ENCODE assay signal across 1 cellular context in the genomic region with DNA sequence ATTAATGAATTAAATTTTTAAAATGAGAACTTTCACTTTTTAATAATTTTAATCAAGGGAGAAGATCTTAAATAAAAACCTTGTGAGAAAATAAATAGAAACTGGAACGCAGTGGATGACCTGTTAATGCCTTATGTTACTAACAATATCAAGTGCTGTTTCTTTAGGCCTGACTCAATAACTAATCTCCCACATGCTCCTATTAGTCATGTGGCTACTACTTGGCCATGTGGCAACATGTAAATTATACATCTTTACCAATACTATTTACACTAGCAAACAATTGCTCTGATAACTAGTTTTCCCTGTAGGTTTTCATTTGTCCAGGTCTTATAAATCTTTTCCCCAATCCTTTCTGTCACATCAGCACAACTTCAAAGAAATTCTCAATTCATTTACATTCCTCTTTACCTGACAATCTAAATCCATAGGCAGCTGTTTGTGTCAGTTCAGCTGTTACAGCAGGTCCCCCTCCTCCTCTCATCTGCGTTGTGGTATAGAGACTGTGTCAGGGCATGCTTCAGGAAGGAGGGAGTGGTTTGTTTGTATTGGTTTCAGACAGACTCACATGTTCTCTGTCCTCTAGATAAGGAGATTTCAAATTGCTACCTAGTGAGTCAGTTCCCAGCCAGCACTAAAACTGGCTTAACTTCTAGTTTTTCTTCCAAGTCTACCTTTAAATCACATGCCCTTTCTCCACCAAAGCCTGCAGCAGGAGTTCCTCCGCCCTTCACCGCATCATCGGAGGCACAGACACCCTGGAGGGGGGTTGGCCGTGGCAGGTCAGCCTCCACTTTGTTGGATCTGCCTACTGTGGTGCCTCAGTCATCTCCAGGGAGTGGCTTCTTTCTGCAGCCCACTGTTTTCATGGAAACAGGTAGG.
TF ChIP-seq lines count a peak whose summit lies in the region.

No MANE protein-coding gene starts in this region.

TF ChIP-seq in GM23338, 12 proteins besides CTCF, POLR2A, EP300 and RAD21 (continued from another document):
- TF ChIP-seq EZH2 (IDR thresholded peaks at IDR 0.05; ENCODE audit: low read depth, unreplicated experiment) (no peak), STAT1 (IDR thresholded peaks at IDR 0.05; ENCODE audit: unreplicated experiment) (no peak), JUNB (IDR thresholded peaks at IDR 0.05; ENCODE audit: unreplicated experiment) (no peak), REST (IDR thresholded peaks at IDR 0.05; ENCODE audit: unreplicated experiment) (no peak), ZNF331 (CRISPR knock-in tag; IDR thresholded peaks at IDR 0.05; ENCODE audit: low read depth) (no peak), POLR2AphosphoS5 (IDR thresholded peaks at IDR 0.05; ENCODE audit: low read depth) (no peak), CREB1 (CRISPR knock-in tag; IDR thresholded peaks at IDR 0.05; ENCODE audit: low read depth) (no peak), NANOG (IDR thresholded peaks at IDR 0.05; ENCODE audit: borderline replicate concordance) (no peak), EZH2phosphoT487 (IDR thresholded peaks at IDR 0.05; ENCODE audit: unreplicated experiment) (no peak), ZNF114 (CRISPR knock-in tag; IDR thresholded peaks at IDR 0.05) (no peak)
